In the genomic region with DNA sequence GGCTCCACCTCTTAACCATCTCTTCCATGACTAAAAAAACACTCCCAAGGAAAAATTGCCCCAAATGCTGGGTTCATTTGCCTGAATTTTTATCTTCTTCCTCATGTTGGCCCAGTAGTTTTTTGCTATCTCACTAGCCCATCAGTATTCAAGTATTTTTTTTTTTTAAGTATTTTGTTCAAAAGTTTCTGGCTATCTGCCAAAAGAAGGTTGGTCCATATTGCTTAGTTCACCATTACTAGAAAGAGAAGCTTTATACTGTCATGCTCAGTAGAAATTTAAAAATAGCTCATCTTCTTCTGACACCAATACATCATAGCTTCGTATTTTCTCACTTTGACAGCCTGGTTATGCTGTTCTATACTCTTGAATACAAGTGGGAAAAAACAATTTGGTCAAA, we compare ENCODE assay signal across 11 cellular contexts. TPM values are rescaled to one million over a fixed set of nuclear protein-coding genes. Genes with fewer than 3 reads are reported as not detected.
"Had no signal": no experiment of that assay in that cellular context is flagged by ENCODE, and none has a peak within 500 bp of the region (broad histone marks: within the 10 kb centered on the region; RNA-seq: fewer than 3 reads in every experiment).

No MANE protein-coding gene starts in this region.

- H3K9ac ChIP-seq: GM23248 had no signal

- H3K4me1 ChIP-seq: HAP-1 had no signal

- FAIRE-seq: H1, H54 had no signal

- H2AFZ ChIP-seq: GM23248, GM23338 had no signal

- H3K4me2 ChIP-seq: GM23338 had no signal

- ATAC-seq: GM23338, HCT116 had no signal

- H3K9me3 ChIP-seq: HAP-1 had no signal

- H3K4me3 ChIP-seq: GM23248, GM23338, HAP-1 had no signal

- DNase-seq: GM23248, GOT3, H7, H9, HCEC 1CT, HFFc6 had no signal

- H3K36me3 ChIP-seq: HAP-1 had no signal

- H3K27ac ChIP-seq: GM23248 had no signal

RNA-seq across cellular contexts. Expression of gene PDE9A, which starts 41.0 kb away (rescaled TPM):
- total RNA-seq: GM23248, HFFc6 had no signal
- polyA plus RNA-seq: GM23248 had no signal
